In the genomic region with DNA sequence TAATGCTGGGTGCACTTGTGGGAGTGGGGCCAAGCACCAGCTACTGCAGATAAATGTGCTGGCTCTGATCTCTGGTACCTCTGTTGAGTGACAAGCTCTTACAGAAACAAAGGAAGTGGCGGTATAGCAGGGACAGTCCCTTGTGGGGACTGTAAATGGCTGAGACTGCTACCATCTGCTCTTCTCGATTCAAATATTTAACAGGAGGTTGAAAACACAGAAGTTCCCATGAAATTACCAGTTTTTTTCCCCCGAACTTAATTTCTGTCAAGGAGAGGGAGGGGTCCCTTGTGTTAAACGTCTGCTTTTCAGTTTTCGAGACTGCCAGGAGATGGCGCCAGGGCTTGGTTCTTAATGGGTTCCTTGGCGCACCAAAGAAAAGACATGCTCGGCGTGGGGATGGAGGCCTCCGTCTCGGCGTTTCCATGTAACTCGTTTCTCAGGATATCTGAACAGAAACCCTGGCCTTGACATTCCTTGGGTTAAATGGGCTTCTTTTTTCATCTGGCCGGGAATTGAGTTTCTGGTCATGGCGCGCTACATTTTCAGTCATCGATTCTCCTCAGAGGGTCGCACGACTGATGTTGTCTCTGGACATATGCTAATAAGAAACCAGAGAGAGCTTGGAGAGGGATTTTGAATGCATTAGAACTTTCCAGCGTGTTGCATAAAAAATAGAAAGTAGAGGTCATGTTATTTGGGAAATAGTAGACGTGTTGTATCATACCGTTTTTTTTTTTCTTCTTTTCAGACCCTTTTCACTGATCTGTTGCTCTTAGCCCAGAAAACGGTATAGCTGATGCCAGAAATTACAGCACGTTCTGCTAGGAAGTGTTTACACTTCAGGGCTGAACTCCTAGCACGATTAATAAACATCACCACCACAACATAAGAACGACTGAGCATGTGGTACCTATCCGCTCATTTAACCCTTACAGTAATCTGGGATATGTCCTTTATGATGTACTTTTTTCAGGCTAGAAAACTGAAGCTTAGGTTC, we compare ENCODE assay signal across 8 cellular contexts.
DNase-seq lines count a peak whose midpoint lies in the region; ATAC-seq lines count a peak whose summit lies in the region.

No MANE protein-coding gene starts in this region.

- no peaks in the 10 kb centered on the region for H3K9me3 ChIP-seq in NT2/D1 (ENCODE audit: insufficient read depth, low read length)

- DNase-seq in ELF-1 (ENCODE audit: low read depth, low spot score) (peak; percentile 85), HuH-7.5 (ENCODE audit: low spot score) (peak; percentile 38), NT2/D1 (ENCODE audit: low read depth, low spot score) (peak; percentile 75), germinal center (ENCODE audit: low spot score) (peak; percentile 37), occipital lobe (lab: John Stamatoyannopoulos, UW) (peak; percentile 66), ureter (ENCODE audit: low spot score) (peak; percentile 86)
- DNase-seq in activated naive CD4-positive, alpha-beta T cell treated with Interleukin-2 at 50 U/mL for 16 hours, result peak; percentile 52

- no peaks in the 10 kb centered on the region for H3K27me3 ChIP-seq in NT2/D1 (ENCODE audit: insufficient read depth, insufficient read length)

- no peak overlapping the region for H3K4me3 ChIP-seq in NT2/D1 (ENCODE audit: insufficient read length, low read depth)

- H3K36me3 ChIP-seq in NT2/D1 (ENCODE audit: insufficient read depth, insufficient read length, low read length), result no peaks in the 10 kb centered on the region

- no peaks in the 10 kb centered on the region for H3K4me1 ChIP-seq in NT2/D1 (ENCODE audit: insufficient read depth, insufficient read length)

- H3K9ac ChIP-seq in NT2/D1 (ENCODE audit: insufficient read length, low read depth), result no peak overlapping the region

- ATAC-seq in GM21723 (IDR thresholded peaks at IDR 0.05; ENCODE audit: unreplicated experiment), result peak; percentile 98
